9 cellular contexts compared by ENCODE assay signal in genomic region chr2:204842731-204843490, GRCh38.
DNase-seq lines count a peak whose midpoint lies in the region; ATAC-seq, FAIRE-seq and TF ChIP-seq lines count a peak whose summit lies in the region.
"Had no signal": no experiment of that assay in that cellular context is flagged by ENCODE, and none has a peak within 500 bp of the region (broad histone marks: within the 10 kb centered on the region; RNA-seq: fewer than 3 reads in every experiment).

No MANE protein-coding gene starts in this region.

- H3K9ac ChIP-seq in mammary epithelial cell (ENCODE audit: insufficient read depth, low read length) = no peak overlapping the region
- H3K9ac ChIP-seq in mesenchymal stem cell (ENCODE audit: low read length) = peak overlapping the region; percentile 47

- H3K4me1 Mint-ChIP-seq in activated T-helper 1 cell treated with anti-CD3 and anti-CD28 coated beads, Interleukin-12 subunit alpha, Interleukin-12 subunit beta, Interleukin-2, Interleukin-4 antibody, amounts not matched to agents 30 ng/mL and 10 ng/mL and 1 ng/mL, durations not matched to agents 14 hours and 24 hours and 36 hours (ENCODE audit: low read depth) = peaks cover 27% of the 10 kb centered on the region

- H3K4me1 ChIP-seq in mammary epithelial cell (ENCODE audit: insufficient read depth, low read length) = no peaks in the 10 kb centered on the region
- H3K4me1 ChIP-seq in mesenchymal stem cell (ENCODE audit: control insufficient read depth, insufficient read depth, low read depth, low read length) = peaks cover 3% of the 10 kb centered on the region
- H3K4me1 ChIP-seq in small intestine (ENCODE audit: control insufficient read depth in 2 of 2, insufficient read depth in 1 of 2, low read depth in 1 of 2, low read length in 1 of 2) = no peaks in the 10 kb centered on the region

- H3K4ac ChIP-seq in mesenchymal stem cell (ENCODE audit: low read depth in 1 of 2, low read length in 2 of 2) = no peak overlapping the region

- no peak overlapping the region for H2BK12ac ChIP-seq in mesenchymal stem cell (ENCODE audit: low read length in 2 of 2)

- no peaks in the 10 kb centered on the region for H4K20me1 ChIP-seq in mammary epithelial cell (ENCODE audit: insufficient read depth, low read length)

- FAIRE-seq in small intestine (lab: Jason Lieb, UNC) = no peak

- intact Hi-C loops in mammary epithelial cell (cut with micrococcal nuclease) = no loop called here
- intact Hi-C loops in activated T-helper 1 cell treated with anti-CD3 and anti-CD28 coated beads, Interleukin-12 subunit alpha, Interleukin-12 subunit beta, Interleukin-2, Interleukin-4 antibody, amounts not matched to agents 30 ng/mL and 10 ng/mL and 1 ng/mL, durations not matched to agents 14 hours and 24 hours and 36 hours (cut with micrococcal nuclease) = no loop called here

- H3K36me3 ChIP-seq in mammary epithelial cell (ENCODE audit: insufficient read depth, low read length) (no peaks in the 10 kb centered on the region), mesenchymal stem cell (ENCODE audit: control insufficient read depth in 1 of 2, insufficient read depth in 2 of 2, low read depth in 1 of 2, low read length in 2 of 2) (no peaks in the 10 kb centered on the region), small intestine (ENCODE audit: control insufficient read depth in 2 of 2, insufficient read depth in 2 of 2, low read length in 2 of 2) (no peaks in the 10 kb centered on the region)

- H3K27me3 Mint-ChIP-seq in activated T-helper 1 cell treated with anti-CD3 and anti-CD28 coated beads, Interleukin-12 subunit alpha, Interleukin-12 subunit beta, Interleukin-2, Interleukin-4 antibody, amounts not matched to agents 30 ng/mL and 10 ng/mL and 1 ng/mL, durations not matched to agents 14 hours and 24 hours and 36 hours (ENCODE audit: insufficient read depth) = peaks cover 8% of the 10 kb centered on the region

- no peak overlapping the region for H3K27ac ChIP-seq in mammary epithelial cell (ENCODE audit: insufficient read depth, low read depth, low read length)
- peak overlapping the region; percentile 95 for H3K27ac ChIP-seq in mesenchymal stem cell (ENCODE audit: low read length, poor library complexity, severe bottlenecking)
- no peak overlapping the region for H3K27ac ChIP-seq in small intestine (ENCODE audit: low read depth in 1 of 2, low read length in 1 of 2)

- H3K36me3 Mint-ChIP-seq in activated T-helper 1 cell treated with anti-CD3 and anti-CD28 coated beads, Interleukin-12 subunit alpha, Interleukin-12 subunit beta, Interleukin-2, Interleukin-4 antibody, amounts not matched to agents 30 ng/mL and 10 ng/mL and 1 ng/mL, durations not matched to agents 14 hours and 24 hours and 36 hours (ENCODE audit: low read depth) = peaks cover 2% of the 10 kb centered on the region

- no peak overlapping the region for H3K4me2 ChIP-seq in mammary epithelial cell (ENCODE audit: insufficient read depth, low read depth, low read length)
- H3K4me2 ChIP-seq in mesenchymal stem cell (ENCODE audit: low read length, poor library complexity, severe bottlenecking) = peak overlapping the region; percentile 42

- H3K9me3 ChIP-seq in mammary epithelial cell (replicated peaks; ENCODE audit: insufficient read depth, low read length) (no peaks in the 10 kb centered on the region), mesenchymal stem cell (ENCODE audit: control insufficient read depth, low read length) (no peaks in the 10 kb centered on the region), small intestine (ENCODE audit: control insufficient read depth, low read depth) (no peaks in the 10 kb centered on the region)

- peak overlapping the region; percentile 6 for H2AK5ac ChIP-seq in mesenchymal stem cell (ENCODE audit: low read length, severe bottlenecking)

- no peak overlapping the region for H2BK120ac ChIP-seq in mesenchymal stem cell (ENCODE audit: low read depth, low read length)

- H2AFZ ChIP-seq in mammary epithelial cell (ENCODE audit: low read depth, low read length) = no peak overlapping the region
- H2AFZ ChIP-seq in mesenchymal stem cell (ENCODE audit: low read depth, low read length) = no peak overlapping the region

- in situ Hi-C loops in mammary epithelial cell (cut with MboI; ENCODE audit: low sequenced_read_pairs in 2 of 2) = no loop called here

- no peak overlapping the region for H3K4me3 ChIP-seq in mammary epithelial cell (replicated peaks in 1 of 3; ENCODE audit: insufficient read depth in 1 of 3, low read depth in 2 of 3, low read length in 3 of 3)
- H3K4me3 ChIP-seq in mesenchymal stem cell (ENCODE audit: insufficient read depth in 1 of 2, low read depth in 1 of 2, low read length in 2 of 2) = peak overlapping the region in 1 of 2 experiments; percentile 14
- no peak overlapping the region for H3K4me3 ChIP-seq in small intestine (ENCODE audit: low read depth in 1 of 2, low read length in 2 of 2)

- H3K18ac ChIP-seq in mesenchymal stem cell (ENCODE audit: low read depth in 1 of 2, low read length in 2 of 2) = peak overlapping the region in 1 of 2 experiments; percentile 57

- H4K8ac ChIP-seq in mesenchymal stem cell (ENCODE audit: low read length) = no peak overlapping the region

- H3K9me3 Mint-ChIP-seq in activated T-helper 1 cell treated with anti-CD3 and anti-CD28 coated beads, Interleukin-12 subunit alpha, Interleukin-12 subunit beta, Interleukin-2, Interleukin-4 antibody, amounts not matched to agents 30 ng/mL and 10 ng/mL and 1 ng/mL, durations not matched to agents 14 hours and 24 hours and 36 hours = no peaks in the 10 kb centered on the region
- H3K9me3 Mint-ChIP-seq: T-helper 1 cell treated with Interleukin-12 subunit alpha and Interleukin-12 subunit beta and Interleukin-4 antibody, amounts not matched to agents 30 μg/mL and 1 μg/mL, for 36 hours had no signal

- no peak overlapping the region for H2BK5ac ChIP-seq in mesenchymal stem cell (ENCODE audit: low read depth, low read length, poor library complexity, severe bottlenecking)

- H2BK15ac ChIP-seq in mesenchymal stem cell (ENCODE audit: low read depth, poor library complexity, severe bottlenecking) = no peak overlapping the region

- no peak overlapping the region for H3K27ac Mint-ChIP-seq in activated T-helper 1 cell treated with anti-CD3 and anti-CD28 coated beads, Interleukin-12 subunit alpha, Interleukin-12 subunit beta, Interleukin-2, Interleukin-4 antibody, amounts not matched to agents 30 ng/mL and 10 ng/mL and 1 ng/mL, durations not matched to agents 14 hours and 24 hours and 36 hours
- H3K27ac Mint-ChIP-seq: T-helper 1 cell treated with Interleukin-12 subunit alpha and Interleukin-12 subunit beta and Interleukin-4 antibody, amounts not matched to agents 30 μg/mL and 1 μg/mL, for 36 hours had no signal

- WGBS in mammary epithelial cell (ENCODE audit: low coverage, missing lambda C conversion rate) = 63% methylated on average over 6 of the region's 9 CpGs
- 53% methylated on average over 8 of the region's 9 CpGs for WGBS in mesenchymal stem cell
- 64 to 74% (median 71%) methylated on average over 9 of the region's 9 CpGs for WGBS in small intestine, 3 donors

- no TSS peak for BruUV-seq in mammary epithelial cell (replicated peaks; lab: Mats Ljungman, UMichigan)

- H3K23ac ChIP-seq in mesenchymal stem cell (ENCODE audit: low read length in 2 of 2) = no peak overlapping the region

- H3K27me3 ChIP-seq in mammary epithelial cell (ENCODE audit: insufficient read depth, low read length) (no peaks in the 10 kb centered on the region), mesenchymal stem cell (ENCODE audit: control insufficient read depth in 1 of 2, insufficient read depth in 1 of 2, low read length in 2 of 2) (no peaks in the 10 kb centered on the region), small intestine (ENCODE audit: control insufficient read depth in 2 of 2, insufficient read depth in 2 of 2, low read length in 2 of 2) (no peaks in the 10 kb centered on the region)

- DNase-seq in stimulated activated CD4-positive, alpha-beta T cell treated with anti-CD3 and anti-CD28 coated beads, Interleukin-12 subunit alpha, Interleukin-12 subunit beta, amount 100 ng/mL, for 48 hours (ENCODE audit: low read depth in 2 of 3, low spot score in 1 of 3) = peak in 2 of 3 donors; percentile 10 to 15
- no peak for DNase-seq in stimulated activated CD4-positive, alpha-beta T cell treated with anti-CD3 and anti-CD28 coated beads, Interleukin-12 subunit alpha, Interleukin-12 subunit beta, amount 100 ng/mL, for 4 hours
- DNase-seq in mammary epithelial cell (peak; percentile 55), mesenchymal stem cell (peak; percentile 92), small intestine (no peak), DMS53 treated with DMSO at 0.1 percent for 48 hours (lab: John Stamatoyannopoulos, UW; ENCODE audit: unreplicated experiment) (no peak)
- no peak for DNase-seq in activated T-helper 1 cell treated with anti-CD3 and anti-CD28 coated beads, Interleukin-12 subunit alpha, Interleukin-12 subunit beta, Interleukin-2, Interleukin-4 antibody, amounts not matched to agents 30 ng/mL and 10 ng/mL and 1 ng/mL, durations not matched to agents 14 hours and 24 hours and 36 hours (ENCODE audit: low spot score)

- H4K91ac ChIP-seq in mesenchymal stem cell (ENCODE audit: low read length) = no peak overlapping the region

- no peak overlapping the region for H3K14ac ChIP-seq in mesenchymal stem cell (ENCODE audit: low read length in 2 of 2)

- H3K79me1 ChIP-seq in mesenchymal stem cell (replicated peaks; ENCODE audit: low read length, poor library complexity, severe bottlenecking) = no peaks in the 10 kb centered on the region

- H3K4me3 Mint-ChIP-seq in activated T-helper 1 cell treated with anti-CD3 and anti-CD28 coated beads, Interleukin-12 subunit alpha, Interleukin-12 subunit beta, Interleukin-2, Interleukin-4 antibody, amounts not matched to agents 30 ng/mL and 10 ng/mL and 1 ng/mL, durations not matched to agents 14 hours and 24 hours and 36 hours = no peak overlapping the region
- H3K4me3 Mint-ChIP-seq: T-helper 1 cell treated with Interleukin-12 subunit alpha and Interleukin-12 subunit beta and Interleukin-4 antibody, amounts not matched to agents 30 μg/mL and 1 μg/mL, for 36 hours had no signal

- H3K79me2 ChIP-seq in mammary epithelial cell (ENCODE audit: insufficient read depth, low read length) = no peaks in the 10 kb centered on the region

- ATAC-seq in HG02981 (IDR thresholded peaks at IDR 0.05; ENCODE audit: unreplicated experiment) = no peak

- TF ChIP-seq CTCF in mammary epithelial cell (conservative IDR thresholded peaks at IDR 0.05 in 1 of 2, IDR thresholded peaks at IDR 0.05 in 1 of 2; ENCODE audit: extremely low read depth in 1 of 2, insufficient read depth in 1 of 2, low read depth in 1 of 2, low read length in 2 of 2) = no peak

- dilution Hi-C loops in mammary epithelial cell (cut with HindIII; ENCODE audit: low sequenced_read_pairs) = no loop called here

- CTCF ChIA-PET in mammary epithelial cell (lab: Charles Lee; ENCODE audit: low non-redundant PET) = no interaction called here

Comparison
In these comparisons a context has a peak if more than half of its experiments do, and no peak if none do; other contexts are left out.
1. DNase-seq: peak in stimulated activated CD4-positive, alpha-beta T cell treated with anti-CD3 and anti-CD28 coated beads, Interleukin-12 subunit alpha, Interleukin-12 subunit beta, amount 100 ng/mL, for 48 hours (2 of 3), mammary epithelial cell (single experiment) and mesenchymal stem cell (single experiment); none in stimulated activated CD4-positive, alpha-beta T cell treated with anti-CD3 and anti-CD28 coated beads, Interleukin-12 subunit alpha, Interleukin-12 subunit beta, amount 100 ng/mL, for 4 hours (single experiment), small intestine (single experiment), DMS53 treated with DMSO at 0.1 percent for 48 hours (single experiment) and activated T-helper 1 cell treated with anti-CD3 and anti-CD28 coated beads, Interleukin-12 subunit alpha, Interleukin-12 subunit beta, Interleukin-2, Interleukin-4 antibody, amounts not matched to agents 30 ng/mL and 10 ng/mL and 1 ng/mL, durations not matched to agents 14 hours and 24 hours and 36 hours (single experiment).